In genomic region chr3:48430359-48431101, GRCh38 we compare ENCODE assay signal across 8 cellular contexts. TPM values are rescaled to one million over a fixed set of nuclear protein-coding genes. Genes with fewer than 3 reads are reported as not detected.
DNase-seq lines count a peak whose midpoint lies in the region; ATAC-seq and TF ChIP-seq lines count a peak whose summit lies in the region.

No MANE protein-coding gene starts in this region.

- peak overlapping the region in 1 of 2 donors; percentile 89 for H3K27ac Mint-ChIP-seq in natural killer cell

- H3K4me3 ChIP-seq in ACC112 (ENCODE audit: low read depth, low read length): peak overlapping the region; percentile 85; the same call in 1 of the 2 replicates
- peak overlapping the region; percentile 90 for H3K4me3 ChIP-seq in ectodermal cell (ENCODE audit: insufficient read depth, low read depth, low read length)

- peaks cover 3% of the 10 kb centered on the region for H3K79me2 ChIP-seq in ACC112 (ENCODE audit: control insufficient read depth, insufficient read depth, low read length, unreplicated experiment)

- no peaks in the 10 kb centered on the region for H3K36me3 Mint-ChIP-seq in natural killer cell

- peak; percentile 44 for DNase-seq in NCI-H2029 (lab: John Stamatoyannopoulos, UW)
- DNase-seq in natural killer cell: no peak
- DNase-seq in NCI-H345 (lab: John Stamatoyannopoulos, UW): no peak
- no peak for DNase-seq in globus pallidus (ENCODE audit: low spot score)
- DNase-seq in NCI-H524 treated with DMSO at 0.1 percent for 48 hours (lab: John Stamatoyannopoulos, UW): no peak

- H3K27ac ChIP-seq in ACC112 (ENCODE audit: low read depth, low read length): no peak overlapping the region
- peak overlapping the region; percentile 98 for H3K27ac ChIP-seq in ectodermal cell (ENCODE audit: insufficient read depth, low read depth, low read length, poor library complexity, severe bottlenecking)

- ATAC-seq in natural killer cell (no peak), HG03196 (IDR thresholded peaks at IDR 0.05; ENCODE audit: unreplicated experiment) (no peak)

- H3K4me1 ChIP-seq in ACC112 (ENCODE audit: control insufficient read depth, insufficient read depth, low read length, unreplicated experiment) (peaks cover 42% of the 10 kb centered on the region), ectodermal cell (ENCODE audit: control insufficient read depth, insufficient read depth, low read length) (peaks cover 35% of the 10 kb centered on the region)

- H3K4me3 Mint-ChIP-seq in natural killer cell: peak overlapping the region; percentile 74

- peaks cover 0 to 5% of the 10 kb centered on the region in 2 donors for H3K27me3 Mint-ChIP-seq in natural killer cell (ENCODE audit: low read depth in 2 of 2)

- H3K27me3 ChIP-seq in ACC112 (ENCODE audit: insufficient read depth, low read length) (no peaks in the 10 kb centered on the region), ectodermal cell (ENCODE audit: control insufficient read depth, insufficient read depth, low read length, poor library complexity, severe bottlenecking) (no peaks in the 10 kb centered on the region)

- intact Hi-C loops in natural killer cell (cut with micrococcal nuclease): no loop called here

- peaks cover 12% of the 10 kb centered on the region; the same call in 1 of the 2 replicates for H3K36me3 ChIP-seq in ACC112 (ENCODE audit: insufficient read depth, low read length)
- peaks cover 23% of the 10 kb centered on the region for H3K36me3 ChIP-seq in ectodermal cell (ENCODE audit: control insufficient read depth, insufficient read depth, low read length)

- H3K9me3 Mint-ChIP-seq in natural killer cell: no peaks in the 10 kb centered on the region

- H3K9me3 ChIP-seq in ectodermal cell (ENCODE audit: control insufficient read depth, low read length): no peaks in the 10 kb centered on the region

- H2AFZ ChIP-seq in ACC112 (ENCODE audit: low read length, unreplicated experiment): no peak overlapping the region

- TF ChIP-seq CTCF in natural killer cell (IDR thresholded peaks at IDR 0.05): no peak

- H3K4me1 Mint-ChIP-seq in natural killer cell: peaks cover 0 to 38% of the 10 kb centered on the region in 2 donors

- 38 to 41% methylated on average over 6 of the region's 6 CpGs for WGBS in ectodermal cell, 2 experiments

RNA-seq across cellular contexts. Expression of gene PLXNB1, which starts 0.6 kb away (rescaled TPM):
- polyA plus RNA-seq in ectodermal cell (2013, experiment 1 of 4): 161 TPM
- 204 TPM for polyA plus RNA-seq in ectodermal cell (2013, experiment 2 of 4)
- 140 TPM for polyA plus RNA-seq in ectodermal cell (2013, experiment 3 of 4)
- polyA plus RNA-seq in ectodermal cell (2013, experiment 4 of 4): 165 TPM
- 1 to 10 TPM; 4.3 to 5.0 (median 4.4) TPM for total RNA-seq in natural killer cell

RNA-seq across cellular contexts. Expression of gene CCDC51, which starts 9.4 kb away (rescaled TPM):
- polyA plus RNA-seq in ectodermal cell (2013, experiment 1 of 4): 22.0 TPM
- polyA plus RNA-seq in ectodermal cell (2013, experiment 2 of 4): 21.2 TPM
- polyA plus RNA-seq in ectodermal cell (2013, experiment 3 of 4): 17.7 TPM
- polyA plus RNA-seq in ectodermal cell (2013, experiment 4 of 4): 18.2 TPM
- 1 to 10 TPM; 4.4 to 8.8 (median 6.8) TPM for total RNA-seq in natural killer cell

RNA-seq across cellular contexts. Expression of gene TMA7, which starts 9.5 kb away (rescaled TPM):
- polyA plus RNA-seq in ectodermal cell (2013, experiment 1 of 4): 410 TPM
- polyA plus RNA-seq in ectodermal cell (2013, experiment 2 of 4): 358 TPM
- 416 TPM for polyA plus RNA-seq in ectodermal cell (2013, experiment 3 of 4)
- 513 TPM for polyA plus RNA-seq in ectodermal cell (2013, experiment 4 of 4)
- 100 to 1,000 TPM; 192 to 239 (median 229) TPM for total RNA-seq in natural killer cell

RNA-seq across cellular contexts. Expression of gene ATRIP, which starts 16.0 kb away (rescaled TPM):
- 20.7 TPM for polyA plus RNA-seq in ectodermal cell (2013, experiment 1 of 4)
- 20.5 TPM for polyA plus RNA-seq in ectodermal cell (2013, experiment 2 of 4)
- polyA plus RNA-seq in ectodermal cell (2013, experiment 3 of 4): 18.2 TPM
- polyA plus RNA-seq in ectodermal cell (2013, experiment 4 of 4): 16.2 TPM
- 10 to 100 TPM in 2 of 3 donors, 1 to 10 TPM in 1; 8.5 to 11.0 (median 10.6) TPM for total RNA-seq in natural killer cell

RNA-seq across cellular contexts. Expression of gene FBXW12, which starts 58.5 kb away (rescaled TPM):
- polyA plus RNA-seq in ectodermal cell (2013, experiment 1 of 4): 0.87 TPM
- 1.6 TPM for polyA plus RNA-seq in ectodermal cell (2013, experiment 2 of 4)
- polyA plus RNA-seq in ectodermal cell (2013, experiment 3 of 4): 1.0 TPM
- 1.1 TPM for polyA plus RNA-seq in ectodermal cell (2013, experiment 4 of 4)
- total RNA-seq in natural killer cell: under 1 TPM in 1 of 3 donors, not detected in 2; 0.25 TPM
